30 cellular contexts compared by ENCODE assay signal in genomic region chr7:75986147-75986781, GRCh38. TPM values are rescaled to one million over a fixed set of nuclear protein-coding genes. Genes with fewer than 3 reads are reported as not detected.
DNase-seq lines count a peak whose midpoint lies in the region; ATAC-seq, FAIRE-seq and TF ChIP-seq lines count a peak whose summit lies in the region.
"Had no signal": no experiment of that assay in that cellular context is flagged by ENCODE, and none has a peak within 500 bp of the region (broad histone marks: within the 10 kb centered on the region; RNA-seq: fewer than 3 reads in every experiment).

No MANE protein-coding gene starts in this region.

- 0 out of 2 replicates have a peak, but pooled peaks cover 2% of the 10 kb centered on the region for H3K79me1 ChIP-seq in H1 (ENCODE audit: low read depth, low read length)

- CTCF ChIA-PET in H1 (lab: Charles Lee; ENCODE audit: partially characterized antibody), result interaction anchor here (0.6 kb wide), 1 partner anchor 35 kb away, joined by 3 read pairs; no protein-coding TSS in a partner anchor

- H3K56ac ChIP-seq in H1 (replicated peaks; ENCODE audit: insufficient read length, low read depth, low read length), result no peak overlapping the region

- no peak overlapping the region for H4K8ac ChIP-seq in H1 (ENCODE audit: extremely low read depth, insufficient read depth, low read length)

- whole genome bisulfite sequencing in H1 (ENCODE audit: extremely low coverage in 1 of 2, insufficient coverage in 1 of 2, insufficient read length in 1 of 2, insufficient replicate concordance in 2 of 2, low coverage in 1 of 2, low lambda C conversion rate in 2 of 2, missing lambda C conversion rate in 1 of 2), 2 experiments, result 88% methylated on average over 20 of the region's 20 CpGs; no CpG with 5 or more reads in 1 of the 2 experiments

- DNase-seq in left ventricle myocardium inferior, result no peak
- DNase-seq in right atrium auricular region (ENCODE audit: low spot score), result no peak
- no peak for DNase-seq in H1 (ENCODE audit: low read depth in 1 of 2, low spot score in 2 of 2)
- DNase-seq in neural crest cell (ENCODE audit: low read depth, low spot score), result no peak
- DNase-seq in upper lobe of right lung, result peak; percentile 58
- DNase-seq in HFFc6, result no peak
- no peak for DNase-seq in middle frontal gyrus (ENCODE audit: extremely low spot score, low spot score)
- DNase-seq: activated CD8-positive, alpha-beta T cell treated with anti-CD3 and anti-CD28 coated beads, Interleukin-2, amount 10 ng/mL, durations not matched to agents 7 days and 5 days; anterior cingulate cortex; cortex of kidney; foreskin keratinocyte; GDM1; hippocampal formation; MG63; naive thymus-derived CD4-positive, alpha-beta T cell; NCI-H1105 treated with DMSO at 0.1 percent for 48 hours; NCI-H2029; NCI-H2227 treated with DMSO at 0.1 percent for 48 hours; stimulated activated CD4-positive, alpha-beta T cell treated with anti-CD3 and anti-CD28 coated beads, Interleukin-15, amount 100 ng/mL, for 24 hours; stimulated activated naive B cell treated with anti-CD40 and anti-IgM and Interleukin-4, amounts not matched to agents 10 μg/mL and 1 μg/mL and 100 μg/mL, for 72 hours had no signal

- H3K4me3 Mint-ChIP-seq in neural crest cell (no peak overlapping the region), HFFc6 (no peak overlapping the region)
- H3K4me3 Mint-ChIP-seq: activated CD8-positive, alpha-beta T cell treated with anti-CD3 and anti-CD28 coated beads, Interleukin-2, amount 10 ng/mL, durations not matched to agents 7 days and 5 days; mesothelial cell of epicardium; naive thymus-derived CD4-positive, alpha-beta T cell; stimulated activated naive B cell treated with anti-CD40 and anti-IgM and Interleukin-4, amounts not matched to agents 10 μg/mL and 1 μg/mL and 100 μg/mL, for 72 hours; T-helper 1 cell treated with Interleukin-12 subunit alpha and Interleukin-12 subunit beta and Interleukin-4 antibody, amounts not matched to agents 30 μg/mL and 1 μg/mL, for 36 hours had no signal

- H2BK15ac ChIP-seq in H1 (ENCODE audit: low read length), result no peak overlapping the region

- H3K4me3 ChIP-seq in left ventricle myocardium inferior (no peak overlapping the region), right atrium auricular region (no peak overlapping the region), H1 (ENCODE audit: extremely low read depth in 1 of 4, insufficient read depth in 2 of 4, low read depth in 3 of 4, low read length in 4 of 4) (no peak overlapping the region), upper lobe of right lung (no peak overlapping the region)
- H3K4me3 ChIP-seq: esophagus muscularis mucosa, MG63, pancreas had no signal

- no peak overlapping the region for H2AK5ac ChIP-seq in H1 (ENCODE audit: low read depth, low read length)

- H3K23ac ChIP-seq in H1 (ENCODE audit: insufficient read length), result no peak overlapping the region

- no peak overlapping the region for H2BK120ac ChIP-seq in H1 (replicated peaks; ENCODE audit: low read depth, low read length)

- no peak overlapping the region for H4K5ac ChIP-seq in H1 (ENCODE audit: insufficient read length, low read depth, low read length)

- no peak overlapping the region for H2AFZ ChIP-seq in H1 (ENCODE audit: low read length)

- H3K9ac ChIP-seq in H1 (replicated peaks in 1 of 4; ENCODE audit: extremely low read depth in 1 of 4, low read depth in 3 of 4, low read length in 3 of 4), result no peak overlapping the region

- H3K79me2 ChIP-seq in H1 (ENCODE audit: control insufficient read depth in 1 of 2, insufficient read depth in 2 of 2, low read length in 2 of 2), result no peaks in the 10 kb centered on the region

- no peak for TF ChIP-seq CTCF in left ventricle myocardium inferior (IDR thresholded peaks at IDR 0.05; ENCODE audit: borderline replicate concordance)
- TF ChIP-seq CTCF in right atrium auricular region (IDR thresholded peaks at IDR 0.05), result no peak
- TF ChIP-seq CTCF in H1 (IDR thresholded peaks at IDR 0.05; ENCODE audit: control extremely low read depth in 1 of 3, insufficient read depth in 1 of 3, low read depth in 1 of 3, low read length in 3 of 3), result no peak
- no peak for TF ChIP-seq CTCF in neural crest cell (conservative IDR thresholded peaks at IDR 0.05)
- TF ChIP-seq CTCF in upper lobe of right lung (IDR thresholded peaks at IDR 0.05), result no peak
- TF ChIP-seq CTCF in HFFc6 (IDR thresholded peaks at IDR 0.05), result no peak

- no peak overlapping the region for H4K91ac ChIP-seq in H1 (replicated peaks; ENCODE audit: insufficient read length, low read length)

- TF ChIP-seq EP300 in H1 (IDR thresholded peaks at IDR 0.05; ENCODE audit: borderline replicate concordance in 1 of 2, low read depth in 2 of 2, low read length in 2 of 2), result no peak

- H2BK5ac ChIP-seq in H1 (ENCODE audit: low read depth, low read length), result no peak overlapping the region

- no peak for TF ChIP-seq RAD21 in H1 (IDR thresholded peaks at IDR 0.05 in 1 of 2, conservative IDR thresholded peaks at IDR 0.05 in 1 of 2; ENCODE audit: low read depth in 2 of 2, low read length in 2 of 2)

- no peaks in the 10 kb centered on the region for H3K27me3 ChIP-seq in left ventricle myocardium inferior (ENCODE audit: low read depth)
- H3K27me3 ChIP-seq in right atrium auricular region, result no peaks in the 10 kb centered on the region
- no peaks in the 10 kb centered on the region for H3K27me3 ChIP-seq in H1 (replicated peaks in 1 of 4; ENCODE audit: control insufficient read depth in 3 of 4, extremely low read depth in 1 of 4, insufficient read depth in 3 of 4, low read length in 3 of 4)
- H3K27me3 ChIP-seq in upper lobe of right lung, result no peaks in the 10 kb centered on the region
- H3K27me3 ChIP-seq: esophagus muscularis mucosa, foreskin keratinocyte, MG63, pancreas had no signal

- H4K20me1 ChIP-seq in H1 (replicated peaks in 1 of 2; ENCODE audit: control insufficient read depth in 1 of 2, insufficient read depth in 2 of 2, low read length in 2 of 2), result peaks cover 0 to 7% of the 10 kb centered on the region in 2 experiments

- POLR2A ChIA-PET in H1 (lab: Charles Lee; ENCODE audit: partially characterized antibody), result interaction anchor here (1.4 to 1.7 kb wide), 2 partner anchors 9 to 37 kb away, joined by 4 to 5 read pairs; no protein-coding TSS in a partner anchor

- H3K27me3 Mint-ChIP-seq in neural crest cell (ENCODE audit: low read depth), result peaks cover 3% of the 10 kb centered on the region
- peaks cover 13% of the 10 kb centered on the region for H3K27me3 Mint-ChIP-seq in HFFc6 (ENCODE audit: insufficient read depth)
- H3K27me3 Mint-ChIP-seq: naive thymus-derived CD4-positive, alpha-beta T cell; stimulated activated naive B cell treated with anti-CD40 and anti-IgM and Interleukin-4, amounts not matched to agents 10 μg/mL and 1 μg/mL and 100 μg/mL, for 72 hours had no signal

- H3K36me3 Mint-ChIP-seq in neural crest cell (ENCODE audit: low read depth) (peaks cover 5% of the 10 kb centered on the region), HFFc6 (ENCODE audit: low read depth) (peaks cover 4% of the 10 kb centered on the region; the same call in 1 of the 2 replicates)
- H3K36me3 Mint-ChIP-seq: activated naive CD4-positive, alpha-beta T cell treated with anti-CD3 and anti-CD28 coated beads, Interleukin-2, amount 50 U/mL, for 72 hours had no signal

- no peak for ATAC-seq in upper lobe of right lung
- no peak for ATAC-seq in HG03439 (IDR thresholded peaks at IDR 0.05; ENCODE audit: unreplicated experiment)
- ATAC-seq: activated CD8-positive, alpha-beta T cell treated with anti-CD3 and anti-CD28 coated beads, Interleukin-2, amount 10 ng/mL, durations not matched to agents 7 days and 5 days; activated naive CD4-positive, alpha-beta T cell treated with anti-CD3 and anti-CD28 coated beads, Interleukin-2, amount 50 U/mL, for 72 hours; foreskin keratinocyte; naive thymus-derived CD4-positive, alpha-beta T cell; pancreas; stimulated activated naive B cell treated with anti-CD40 and anti-IgM and Interleukin-4, amounts not matched to agents 10 μg/mL and 1 μg/mL and 100 μg/mL, for 72 hours had no signal

- H3K18ac ChIP-seq in H1 (ENCODE audit: extremely low read depth, low read length), result no peak overlapping the region

- H3K9me3 ChIP-seq in left ventricle myocardium inferior (replicated peaks) (no peaks in the 10 kb centered on the region), right atrium auricular region (no peaks in the 10 kb centered on the region), H1 (ENCODE audit: insufficient read depth in 2 of 2, low read depth in 1 of 2, low read length in 1 of 2) (no peaks in the 10 kb centered on the region), upper lobe of right lung (no peaks in the 10 kb centered on the region)
- H3K9me3 ChIP-seq: esophagus muscularis mucosa, MG63, pancreas had no signal

- no peak overlapping the region for H3K14ac ChIP-seq in H1 (ENCODE audit: insufficient read length)

- H3K27ac Mint-ChIP-seq in neural crest cell (ENCODE audit: unreplicated experiment) (peak overlapping the region; percentile 12), HFFc6 (no peak overlapping the region)
- H3K27ac Mint-ChIP-seq: T-helper 1 cell treated with Interleukin-12 subunit alpha and Interleukin-12 subunit beta and Interleukin-4 antibody, amounts not matched to agents 30 μg/mL and 1 μg/mL, for 36 hours had no signal

- H3K27ac ChIP-seq in left ventricle myocardium inferior (replicated peaks) (peak overlapping the region; percentile 34), right atrium auricular region (peak overlapping the region in 1 of 2 donors; percentile 70), H1 (ENCODE audit: low read depth, low read length) (no peak overlapping the region), upper lobe of right lung (no peak overlapping the region)
- H3K27ac ChIP-seq: esophagus muscularis mucosa, foreskin keratinocyte, pancreas had no signal

- H3K9me3 Mint-ChIP-seq in neural crest cell (no peaks in the 10 kb centered on the region), HFFc6 (no peaks in the 10 kb centered on the region)
- H3K9me3 Mint-ChIP-seq: activated naive CD4-positive, alpha-beta T cell treated with anti-CD3 and anti-CD28 coated beads, Interleukin-2, amount 50 U/mL, for 72 hours; mesothelial cell of epicardium; stimulated activated naive B cell treated with anti-CD40 and anti-IgM and Interleukin-4, amounts not matched to agents 10 μg/mL and 1 μg/mL and 100 μg/mL, for 72 hours; T-helper 1 cell treated with Interleukin-12 subunit alpha and Interleukin-12 subunit beta and Interleukin-4 antibody, amounts not matched to agents 30 μg/mL and 1 μg/mL, for 36 hours had no signal

- no peak overlapping the region for H3K4ac ChIP-seq in H1 (replicated peaks; ENCODE audit: insufficient read length, low read depth, low read length)

- no peak overlapping the region for H2BK20ac ChIP-seq in H1 (ENCODE audit: low read length)

- peaks cover 70% of the 10 kb centered on the region for H3K36me3 ChIP-seq in left ventricle myocardium inferior
- peaks cover 69% of the 10 kb centered on the region for H3K36me3 ChIP-seq in right atrium auricular region
- H3K36me3 ChIP-seq in H1 (ENCODE audit: control insufficient read depth in 2 of 4, insufficient read depth in 4 of 4, low read length in 3 of 4), result peaks cover 5 to 52% (median 29%) of the 10 kb centered on the region in 4 experiments; a peak in 7 of 8 replicates
- peaks cover 67% of the 10 kb centered on the region for H3K36me3 ChIP-seq in upper lobe of right lung
- H3K36me3 ChIP-seq: MG63 had no signal

- FAIRE-seq in H1 (lab: Jason Lieb, UNC), result no peak
- FAIRE-seq: bronchial epithelial cell, GM19239, pancreas, RCC 7860, TTC549 had no signal

- intact Hi-C loops in left ventricle myocardium inferior (cut with micrococcal nuclease) (no loop called here), upper lobe of right lung (cut with DNase I) (no loop called here)

- H3K4me2 ChIP-seq in H1 (ENCODE audit: insufficient read depth in 1 of 2, low read depth in 2 of 2, low read length in 2 of 2), result no peak overlapping the region

- peaks cover 2% of the 10 kb centered on the region; the same call in 1 of the 2 replicates for H3K23me2 ChIP-seq in H1 (ENCODE audit: low read depth, low read length)

- H3K4me1 ChIP-seq in left ventricle myocardium inferior (peaks cover 51% of the 10 kb centered on the region), right atrium auricular region (peaks cover 0 to 22% of the 10 kb centered on the region in 2 donors), H1 (replicated peaks in 1 of 4; ENCODE audit: control insufficient read depth in 3 of 4, insufficient read depth in 4 of 4, low read length in 3 of 4) (peaks cover 0 to 17% (median 7%) of the 10 kb centered on the region in 4 experiments; a peak in 5 of 7 replicates), upper lobe of right lung (no peaks in the 10 kb centered on the region)
- H3K4me1 ChIP-seq: foreskin keratinocyte had no signal

- peaks cover 17% of the 10 kb centered on the region for H3K4me1 Mint-ChIP-seq in neural crest cell
- H3K4me1 Mint-ChIP-seq in HFFc6 (ENCODE audit: low read depth), result no peaks in the 10 kb centered on the region; the same call in 1 of the 2 replicates

- no peak for TF ChIP-seq POLR2A in H1 (IDR thresholded peaks at IDR 0.05; ENCODE audit: control extremely low read depth in 1 of 2, low read depth in 2 of 2, low read length in 2 of 2)

- H2BK12ac ChIP-seq in H1 (ENCODE audit: low read depth, low read length), result no peak overlapping the region

RNA-seq across cellular contexts. Expression of gene TMEM120A, which starts 8.1 kb away (rescaled TPM):
- total RNA-seq in left ventricle myocardium inferior, result 163 TPM
- 10 to 100 TPM; 35.3 to 50.0 TPM for total RNA-seq in right atrium auricular region
- 15.6 and 21.2 TPM in 2 replicates for total RNA-seq in H1 (2021; fragmentation: NEBNext Ultra II Directional; extraction: Animal tissue kit (Norgen Biotek cat#: 25700))
- polyA plus RNA-seq in H1 (2011; rRNA removed), result 48.8 and 49.9 TPM in 2 replicates
- 39.3 TPM for polyA plus RNA-seq in H1 (2011; cell fraction: cytosol; rRNA removed)
- 61.7 TPM for polyA plus RNA-seq in H1 (2011; cell fraction: nucleus; rRNA removed)
- 22.0 to 30.6 TPM (median 26.8 TPM) in 4 replicates for polyA plus RNA-seq in H1 (2012, experiment 1 of 2)
- polyA plus RNA-seq in H1 (2012, experiment 2 of 2), result 35.9 TPM
- 22.2 TPM for polyA plus RNA-seq in H1 (2013, experiment 1 of 2)
- polyA plus RNA-seq in H1 (2013, experiment 2 of 2), result 24.9 TPM
- polyA minus RNA-seq in H1 (2011; rRNA and poly(A)+ RNA removed), result 73.1 and 86.8 TPM in 2 replicates
- polyA minus RNA-seq in H1 (2011; cell fraction: cytosol; rRNA and poly(A)+ RNA removed), result 11.7 TPM
- 20.8 TPM for polyA minus RNA-seq in H1 (2011; cell fraction: nucleus; rRNA and poly(A)+ RNA removed)
- total RNA-seq in neural crest cell, result 33.4 and 41.8 TPM in 2 replicates
- total RNA-seq in upper lobe of right lung, result 43.9 TPM
- 10 to 100 TPM; 35.5 to 47.3 (median 37.2) TPM for total RNA-seq in HFFc6 (2021; fragmentation: NEBNext Ultra II Directional; extraction: Animal tissue kit (Norgen Biotek cat#: 25700))
